Comparison of ENCODE assay signal across 23 cellular contexts in the genomic region with DNA sequence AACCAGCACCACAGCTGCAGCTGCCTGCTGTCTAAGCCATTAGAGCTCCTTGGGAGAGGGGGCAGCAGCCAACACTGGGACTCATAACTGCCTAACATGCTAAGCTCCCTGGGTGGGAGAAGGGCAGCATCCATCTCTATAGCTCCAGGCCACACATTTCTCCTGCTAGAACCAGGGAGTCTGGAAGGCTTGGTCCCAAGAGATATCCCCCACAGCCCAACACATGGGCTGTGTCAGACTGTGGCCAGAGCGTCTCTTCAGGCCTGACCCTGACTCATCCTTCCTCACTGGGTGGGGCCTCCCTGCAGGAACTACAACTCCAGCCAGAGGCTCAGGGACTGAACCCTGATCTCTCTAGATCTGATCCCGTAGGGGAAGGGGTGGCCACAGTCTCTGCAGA.
DNase-seq lines count a peak whose midpoint lies in the region; TF ChIP-seq lines count a peak whose summit lies in the region.
"Had no signal": no experiment of that assay in that cellular context is flagged by ENCODE, and none has a peak within 500 bp of the region (broad histone marks: within the 10 kb centered on the region; RNA-seq: fewer than 3 reads in every experiment).

No MANE protein-coding gene starts in this region.

- no peaks in the 10 kb centered on the region for H3K36me3 ChIP-seq in neuronal stem cell (replicated peaks in 1 of 2; ENCODE audit: control insufficient read depth in 2 of 2, insufficient read depth in 2 of 2, low read length in 2 of 2)
- H3K36me3 ChIP-seq in CD8-positive, alpha-beta memory T cell (ENCODE audit: insufficient read depth, low read length) = no peaks in the 10 kb centered on the region
- H3K36me3 ChIP-seq: BLaER1 treated with 17β-estradiol and CSF1 and Interleukin-3, amounts not matched to agents 10 nM and 100 nM; neutrophil had no signal

- H2AFZ ChIP-seq in neuronal stem cell (ENCODE audit: low read length) = peak overlapping the region; percentile 29
- H2AFZ ChIP-seq: hepatocyte had no signal

- no peak overlapping the region for H4K8ac ChIP-seq in neuronal stem cell (ENCODE audit: low read depth, low read length)

- WGBS in neuronal stem cell (ENCODE audit: extremely low coverage in 2 of 2, insufficient read length in 2 of 2, insufficient replicate concordance in 1 of 2), 2 donors = no CpG with 5 or more reads among the region's 2 CpGs

- no peaks in the 10 kb centered on the region for H3K4me1 ChIP-seq in neuronal stem cell (ENCODE audit: control insufficient read depth in 2 of 2, insufficient read depth in 1 of 2, low read depth in 1 of 2, low read length in 2 of 2)
- no peaks in the 10 kb centered on the region for H3K4me1 ChIP-seq in CD8-positive, alpha-beta memory T cell (ENCODE audit: insufficient read depth, low read length)

- H3K23ac ChIP-seq in neuronal stem cell (ENCODE audit: low read depth, low read length, poor library complexity) = no peak overlapping the region

- peak overlapping the region; percentile 48 for H3K18ac ChIP-seq in neuronal stem cell (ENCODE audit: low read length)

- no peaks in the 10 kb centered on the region for H3K9me3 ChIP-seq in neuronal stem cell (replicated peaks in 1 of 2; ENCODE audit: control insufficient read depth in 2 of 2, insufficient read depth in 1 of 2, low read depth in 1 of 2, low read length in 2 of 2)
- H3K9me3 ChIP-seq in CD8-positive, alpha-beta memory T cell (ENCODE audit: low read length) = no peaks in the 10 kb centered on the region
- H3K9me3 ChIP-seq: BLaER1 treated with 17β-estradiol and CSF1 and Interleukin-3, amounts not matched to agents 10 nM and 100 nM; neutrophil had no signal

- no peak for TF ChIP-seq CTCF in epithelial cell of esophagus (IDR thresholded peaks at IDR 0.05; ENCODE audit: insufficient read depth, low read depth, low read length, missing control alignments)

- no peak overlapping the region for H2BK120ac ChIP-seq in neuronal stem cell (ENCODE audit: low read depth, low read length)

- H3K27ac ChIP-seq in neuronal stem cell (replicated peaks; ENCODE audit: low read length) = no peak overlapping the region
- no peak overlapping the region for H3K27ac ChIP-seq in CD8-positive, alpha-beta memory T cell (ENCODE audit: low read depth, low read length)
- H3K27ac ChIP-seq: BLaER1 treated with 17β-estradiol and CSF1 and Interleukin-3, amounts not matched to agents 10 nM and 100 nM; epithelial cell of prostate; hepatocyte; neutrophil had no signal

- DNase-seq in GM04503 (ENCODE audit: low read depth) (peak; percentile 1), NCI-H69 (lab: John Stamatoyannopoulos, UW) (peak; percentile 14), epithelial cell of esophagus (ENCODE audit: low read depth) (peak; percentile 38), neuronal stem cell (ENCODE audit: low spot score) (no peak), NCI-H1930 (lab: John Stamatoyannopoulos, UW) (no peak), SW480 (ENCODE audit: low spot score) (no peak), mesenteric fat pad (ENCODE audit: low spot score) (no peak)
- no peak for DNase-seq in CD8-positive, alpha-beta memory T cell
- DNase-seq: activated CD4-positive, alpha-beta T cell treated with anti-CD3 and anti-CD28 coated beads, Interleukin-2, amount 10 ng/mL, durations not matched to agents 7 days and 5 days; activated naive CD4-positive, alpha-beta T cell treated with anti-CD3 and anti-CD28 coated beads for 36 hours; cortex of kidney; DMS153; kidney glomerular epithelial cell; MM.1S; NCI-H2029 treated with DMSO at 0.1 percent for 48 hours; retina; stimulated activated naive CD8-positive, alpha-beta T cell treated with anti-CD3 and anti-CD28 coated beads, Interleukin-15, Interleukin-2, amounts not matched to agents 100 U/mL and 50 U/mL, for 24 hours had no signal

- no peak overlapping the region for H3K4me2 ChIP-seq in neuronal stem cell (ENCODE audit: insufficient read depth, low read length, poor library complexity, severe bottlenecking)
- H3K4me2 ChIP-seq: hepatocyte had no signal

- no peaks in the 10 kb centered on the region for H3K4me1 Mint-ChIP-seq in CD8-positive, alpha-beta memory T cell
- H3K4me1 Mint-ChIP-seq: activated CD4-positive, alpha-beta T cell treated with anti-CD3 and anti-CD28 coated beads, Interleukin-2, amount 10 ng/mL, durations not matched to agents 7 days and 5 days had no signal

- no peak overlapping the region for H3K4me3 ChIP-seq in epithelial cell of esophagus (ENCODE audit: low read length)
- H3K4me3 ChIP-seq in neuronal stem cell (ENCODE audit: low read length in 2 of 2) = peak overlapping the region in 1 of 2 donors; percentile 25
- H3K4me3 ChIP-seq in CD8-positive, alpha-beta memory T cell (ENCODE audit: low read length) = no peak overlapping the region
- H3K4me3 ChIP-seq: BLaER1 treated with 17β-estradiol and CSF1 and Interleukin-3, amounts not matched to agents 10 nM and 100 nM; hepatocyte had no signal

- H2BK15ac ChIP-seq in neuronal stem cell (ENCODE audit: low read length) = no peak overlapping the region

- no peaks in the 10 kb centered on the region for H3K27me3 ChIP-seq in neuronal stem cell (ENCODE audit: control insufficient read depth in 3 of 3, insufficient read depth in 3 of 3, low read depth in 1 of 3, low read length in 3 of 3)
- no peaks in the 10 kb centered on the region for H3K27me3 ChIP-seq in CD8-positive, alpha-beta memory T cell (ENCODE audit: insufficient read depth, low read length, poor library complexity, severe bottlenecking)
- H3K27me3 ChIP-seq: BLaER1 treated with 17β-estradiol and CSF1 and Interleukin-3, amounts not matched to agents 10 nM and 100 nM; hepatocyte; neutrophil had no signal

- H2BK12ac ChIP-seq in neuronal stem cell (ENCODE audit: low read length) = no peak overlapping the region

- no peaks in the 10 kb centered on the region for H3K36me3 Mint-ChIP-seq in CD8-positive, alpha-beta memory T cell

- H3K27me3 Mint-ChIP-seq in CD8-positive, alpha-beta memory T cell = no peaks in the 10 kb centered on the region
- H3K27me3 Mint-ChIP-seq: activated CD4-positive, alpha-beta T cell treated with anti-CD3 and anti-CD28 coated beads, Interleukin-2, amount 10 ng/mL, durations not matched to agents 7 days and 5 days; type B pancreatic cell had no signal

- H3K4ac ChIP-seq in neuronal stem cell (ENCODE audit: low read length) = no peak overlapping the region

- no peak overlapping the region for H3K4me3 Mint-ChIP-seq in CD8-positive, alpha-beta memory T cell
- H3K4me3 Mint-ChIP-seq: activated CD4-positive, alpha-beta T cell treated with anti-CD3 and anti-CD28 coated beads, Interleukin-2, amount 10 ng/mL, durations not matched to agents 7 days and 5 days; activated naive CD4-positive, alpha-beta T cell treated with anti-CD3 and anti-CD28 coated beads for 36 hours; mesothelial cell of epicardium; type B pancreatic cell had no signal

- no peak overlapping the region for H3K14ac ChIP-seq in neuronal stem cell (ENCODE audit: low read length)

- no peak overlapping the region for H3K9ac ChIP-seq in neuronal stem cell (ENCODE audit: low read depth, low read length, poor library complexity)
- H3K9ac ChIP-seq: BLaER1 treated with 17β-estradiol and CSF1 and Interleukin-3, amounts not matched to agents 10 nM and 100 nM had no signal

- POLR2A ChIA-PET in CD8-positive, alpha-beta memory T cell (lab: Charles Lee) = no interaction called here

- H4K91ac ChIP-seq in neuronal stem cell (ENCODE audit: low read depth, low read length, poor library complexity) = no peak overlapping the region

- no peaks in the 10 kb centered on the region for H3K79me1 ChIP-seq in neuronal stem cell (ENCODE audit: low read depth, low read length)

- H2AK5ac ChIP-seq in neuronal stem cell (ENCODE audit: low read depth, low read length) = no peak overlapping the region

- H2BK5ac ChIP-seq in neuronal stem cell (ENCODE audit: low read length) = no peak overlapping the region

- H3K9me3 Mint-ChIP-seq in CD8-positive, alpha-beta memory T cell = peaks cover 0 to 19% (median 9%) of the 10 kb centered on the region in 5 donors

- CTCF ChIA-PET in CD8-positive, alpha-beta memory T cell (lab: Charles Lee) = no interaction called here

- no peak overlapping the region for H3K27ac Mint-ChIP-seq in CD8-positive, alpha-beta memory T cell
- H3K27ac Mint-ChIP-seq: activated CD4-positive, alpha-beta T cell treated with anti-CD3 and anti-CD28 coated beads, Interleukin-2, amount 10 ng/mL, durations not matched to agents 7 days and 5 days; activated naive CD4-positive, alpha-beta T cell treated with anti-CD3 and anti-CD28 coated beads for 36 hours; mesothelial cell of epicardium; type B pancreatic cell had no signal

Comparison
In these comparisons a context has a peak if more than half of its experiments do, and no peak if none do; other contexts are left out.
1. DNase-seq: peak in GM04503 (single experiment), NCI-H69 (single experiment) and epithelial cell of esophagus (single experiment); none in neuronal stem cell (single experiment), NCI-H1930 (0 of 2), CD8-positive, alpha-beta memory T cell (0 of 5), SW480 (single experiment) and mesenteric fat pad (single experiment).